Comparison of ENCODE assay signal across 17 cellular contexts in the genomic region with DNA sequence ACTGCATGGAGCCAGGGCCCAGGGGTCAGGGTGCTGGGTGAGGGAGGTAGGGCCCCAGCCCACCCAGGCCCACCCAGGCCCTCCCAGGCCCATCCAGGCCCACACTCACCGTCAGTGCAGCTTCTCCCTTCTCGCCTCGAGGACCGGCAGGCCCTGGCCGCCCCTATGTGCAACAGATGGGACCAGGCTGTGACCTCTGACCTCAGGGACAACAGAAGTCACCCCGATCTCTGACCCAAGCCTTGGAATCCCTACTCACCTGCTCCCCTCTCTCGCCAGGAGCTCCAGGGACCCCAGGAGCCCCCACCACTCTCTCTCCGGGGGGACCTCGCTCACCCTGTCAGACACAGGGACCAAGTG. TPM values are rescaled to one million over a fixed set of nuclear protein-coding genes. Genes with fewer than 3 reads are reported as not detected.
DNase-seq lines count a peak whose midpoint lies in the region; FAIRE-seq and TF ChIP-seq lines count a peak whose summit lies in the region.
"Had no signal": no experiment of that assay in that cellular context is flagged by ENCODE, and none has a peak within 500 bp of the region (broad histone marks: within the 10 kb centered on the region; RNA-seq: fewer than 3 reads in every experiment).

No MANE protein-coding gene starts in this region.

- no peak overlapping the region for H3K27ac Mint-ChIP-seq in astrocyte (ENCODE audit: unreplicated experiment)
- H3K27ac Mint-ChIP-seq in neural progenitor cell = peak overlapping the region; percentile 64

- H3K36me3 Mint-ChIP-seq in astrocyte (ENCODE audit: low read depth, unreplicated experiment) (peaks cover 19% of the 10 kb centered on the region), neural progenitor cell (peaks cover 7% of the 10 kb centered on the region)
- H3K36me3 Mint-ChIP-seq: CD4-positive, alpha-beta memory T cell had no signal

- FAIRE-seq in astrocyte (lab: Jason Lieb, UNC) = no peak

- no peaks in the 10 kb centered on the region for H3K9me3 ChIP-seq in astrocyte (ENCODE audit: insufficient read depth, low read depth, low read length)
- no peaks in the 10 kb centered on the region for H3K9me3 ChIP-seq in neural progenitor cell (ENCODE audit: low read depth)
- no peaks in the 10 kb centered on the region for H3K9me3 ChIP-seq in uterus
- H3K9me3 ChIP-seq in BE2C = no peaks in the 10 kb centered on the region
- H3K9me3 ChIP-seq: MG63, Peyer's patch had no signal

- H3K27ac ChIP-seq in ACC112 (ENCODE audit: low read depth, low read length) (peak overlapping the region; percentile 49; the same call in 1 of the 2 replicates), astrocyte (ENCODE audit: low read depth, low read length) (peak overlapping the region; percentile 20), neural progenitor cell (no peak overlapping the region), uterus (peak overlapping the region in 1 of 2 donors; percentile 24)
- H3K27ac ChIP-seq: Peyer's patch had no signal

- peaks cover 11% of the 10 kb centered on the region for H3F3A ChIP-seq in neural progenitor cell (ENCODE audit: low read depth)

- H3K4me2 ChIP-seq in astrocyte (ENCODE audit: low read length) (peak overlapping the region; percentile 30), neural progenitor cell (no peak overlapping the region)

- H3K4me1 Mint-ChIP-seq in astrocyte (ENCODE audit: low read depth, unreplicated experiment) = peaks cover 16% of the 10 kb centered on the region
- H3K4me1 Mint-ChIP-seq in neural progenitor cell = peaks cover 14% of the 10 kb centered on the region

- H3K4me3 Mint-ChIP-seq in astrocyte (ENCODE audit: unreplicated experiment) (no peak overlapping the region), neural progenitor cell (no peak overlapping the region)
- H3K4me3 Mint-ChIP-seq: CD4-positive, alpha-beta memory T cell had no signal

- DNase-seq in H7 (peak; percentile 57), astrocyte (ENCODE audit: low read depth) (no peak), neural progenitor cell (ENCODE audit: low spot score) (no peak), uterus (no peak), Kasumi-1 (lab: John Stamatoyannopoulos, UW) (no peak), BE2C (no peak)
- no peak for DNase-seq in activated CD4-positive, alpha-beta T cell treated with anti-CD3 and anti-CD28 coated beads for 1 hour
- DNase-seq: CD4-positive, alpha-beta memory T cell; GOT3; NCI-H1092; NCI-H146; NCI-H2081; NCI-H510A treated with DMSO at 0.1 percent for 48 hours; Peyer's patch had no signal

- H3K27me3 ChIP-seq in ACC112 (ENCODE audit: insufficient read depth, low read length) = no peaks in the 10 kb centered on the region
- no peaks in the 10 kb centered on the region for H3K27me3 ChIP-seq in H7 (ENCODE audit: control insufficient read depth, insufficient read depth, low read length)
- H3K27me3 ChIP-seq in astrocyte (ENCODE audit: insufficient read depth, low read length) = no peaks in the 10 kb centered on the region
- H3K27me3 ChIP-seq in neural progenitor cell = no peaks in the 10 kb centered on the region
- H3K27me3 ChIP-seq in uterus = no peaks in the 10 kb centered on the region
- no peaks in the 10 kb centered on the region for H3K27me3 ChIP-seq in BE2C
- H3K27me3 ChIP-seq: MG63, Peyer's patch had no signal

- no peaks in the 10 kb centered on the region for H3K36me3 ChIP-seq in ACC112 (ENCODE audit: insufficient read depth, low read length)
- H3K36me3 ChIP-seq in H7 (replicated peaks; ENCODE audit: control insufficient read depth, insufficient read depth, low read length) = no peaks in the 10 kb centered on the region; the same call in 1 of the 2 replicates
- H3K36me3 ChIP-seq in astrocyte (ENCODE audit: insufficient read depth, low read length) = peaks cover 3% of the 10 kb centered on the region
- no peaks in the 10 kb centered on the region for H3K36me3 ChIP-seq in neural progenitor cell
- H3K36me3 ChIP-seq in uterus = no peaks in the 10 kb centered on the region
- no peaks in the 10 kb centered on the region for H3K36me3 ChIP-seq in BE2C
- H3K36me3 ChIP-seq: MG63, Peyer's patch had no signal

- no peak for TF ChIP-seq POLR2A in uterus (IDR thresholded peaks at IDR 0.05)

- H3K4me1 ChIP-seq in ACC112 (ENCODE audit: control insufficient read depth, insufficient read depth, low read length, unreplicated experiment) (peaks cover 51% of the 10 kb centered on the region), astrocyte (ENCODE audit: insufficient read depth, low read length) (peaks cover 50% of the 10 kb centered on the region), neural progenitor cell (peaks cover 15% of the 10 kb centered on the region), uterus (no peaks in the 10 kb centered on the region), BE2C (peaks cover 8% of the 10 kb centered on the region)
- H3K4me1 ChIP-seq: Peyer's patch had no signal

- no peaks in the 10 kb centered on the region for H4K20me1 ChIP-seq in astrocyte (ENCODE audit: insufficient read depth, low read length)
- H4K20me1 ChIP-seq in neural progenitor cell (ENCODE audit: low read depth) = no peaks in the 10 kb centered on the region

- H3K9ac ChIP-seq in astrocyte (ENCODE audit: low read length) (peak overlapping the region; percentile 9), neural progenitor cell (no peak overlapping the region)

- H3K79me2 ChIP-seq in ACC112 (ENCODE audit: control insufficient read depth, insufficient read depth, low read length, unreplicated experiment) (no peaks in the 10 kb centered on the region), astrocyte (ENCODE audit: insufficient read depth, low read length) (no peaks in the 10 kb centered on the region), neural progenitor cell (ENCODE audit: low read depth) (no peaks in the 10 kb centered on the region)

- H2AFZ ChIP-seq in ACC112 (ENCODE audit: low read length, unreplicated experiment) (no peak overlapping the region), astrocyte (ENCODE audit: low read depth, low read length) (no peak overlapping the region), neural progenitor cell (replicated peaks) (no peak overlapping the region)

- TF ChIP-seq CTCF in astrocyte (IDR thresholded peaks at IDR 0.05; ENCODE audit: insufficient read depth, low read depth, low read length) (no peak), neural progenitor cell (IDR thresholded peaks at IDR 0.05) (no peak), uterus (IDR thresholded peaks at IDR 0.05) (no peak), BE2C (IDR thresholded peaks at IDR 0.05; ENCODE audit: low read depth, low read length) (no peak)

- H3K9me3 Mint-ChIP-seq in astrocyte (ENCODE audit: unreplicated experiment) (no peaks in the 10 kb centered on the region), neural progenitor cell (no peaks in the 10 kb centered on the region)
- H3K9me3 Mint-ChIP-seq: CD4-positive, alpha-beta memory T cell had no signal

- H3K4me3 ChIP-seq in ACC112 (ENCODE audit: low read depth, low read length) (no peak overlapping the region), H7 (ENCODE audit: insufficient read depth, low read depth, low read length) (no peak overlapping the region), astrocyte (ENCODE audit: insufficient read depth, low read depth, low read length) (no peak overlapping the region), neural progenitor cell (no peak overlapping the region), uterus (no peak overlapping the region), BE2C (ENCODE audit: low read depth, low read length) (no peak overlapping the region)
- H3K4me3 ChIP-seq: MG63, Peyer's patch had no signal

- intact Hi-C loops in uterus (cut with DNase I; ENCODE audit: low total_unique reads) = no loop called here

- no peaks in the 10 kb centered on the region for H3K27me3 Mint-ChIP-seq in astrocyte (ENCODE audit: low read depth, unreplicated experiment)
- H3K27me3 Mint-ChIP-seq in neural progenitor cell (ENCODE audit: insufficient read depth, low read depth) = peaks cover 4% of the 10 kb centered on the region
- H3K27me3 Mint-ChIP-seq: CD4-positive, alpha-beta memory T cell had no signal

RNA-seq across cellular contexts. Expression of gene UCN2, which starts 2.8 kb away (rescaled TPM):
- 0.15 and 0.69 TPM in 2 replicates for total RNA-seq in H7 (2014; rRNA removed; shearing (Covaris generic))
- total RNA-seq in astrocyte (2.8 and 3.3 TPM in 2 replicates), neural progenitor cell (ENCODE audit: low replicate concordance) (0.34 TPM in 1 of 2 replicates, not detected in the other), uterus (under 1 TPM in 1 of 4 donors, not detected in 3; 0.49 TPM)
- not detected for polyA plus RNA-seq in BE2C (2012; ENCODE audit: insufficient read depth, insufficient read length, low read depth)
- total RNA-seq: CD4-positive, alpha-beta memory T cell had no signal
- polyA plus RNA-seq: CD4-positive, alpha-beta memory T cell had no signal

RNA-seq across cellular contexts. Expression of gene PFKFB4, which starts 9.8 kb away (rescaled TPM):
- 11.4 and 22.0 TPM in 2 replicates for total RNA-seq in H7 (2014; rRNA removed; shearing (Covaris generic))
- total RNA-seq in astrocyte = 27.5 and 27.8 TPM in 2 replicates
- total RNA-seq in neural progenitor cell (ENCODE audit: low replicate concordance) = 59.5 and 102 TPM in 2 replicates
- total RNA-seq in uterus = 10 to 100 TPM in 2 of 4 donors, 1 to 10 TPM in 2; 3.2 to 11.5 (median 10.1) TPM
- polyA plus RNA-seq in BE2C (2012; ENCODE audit: insufficient read depth, insufficient read length, low read depth) = 1.2 TPM

RNA-seq across cellular contexts. Expression of gene COL7A1, which starts 28.7 kb away (rescaled TPM):
- total RNA-seq in H7 (2014; rRNA removed; shearing (Covaris generic)) = 19.4 and 29.4 TPM in 2 replicates
- 25.8 and 28.7 TPM in 2 replicates for total RNA-seq in astrocyte
- total RNA-seq in neural progenitor cell (ENCODE audit: low replicate concordance) = 3.0 and 13.3 TPM in 2 replicates
- 10 to 100 TPM in 3 of 4 donors, under 1 TPM in 1; 0.88 to 21.6 (median 19.1) TPM for total RNA-seq in uterus
- 0.91 TPM for polyA plus RNA-seq in BE2C (2012; ENCODE audit: insufficient read depth, insufficient read length, low read depth)
- polyA plus RNA-seq: CD4-positive, alpha-beta memory T cell had no signal

RNA-seq across cellular contexts. Expression of gene UQCRC1, which starts 43.1 kb away (rescaled TPM):
- 492 and 610 TPM in 2 replicates for total RNA-seq in H7 (2014; rRNA removed; shearing (Covaris generic))
- total RNA-seq in astrocyte (190 and 199 TPM in 2 replicates), neural progenitor cell (ENCODE audit: low replicate concordance) (240 and 246 TPM in 2 replicates), uterus (100 to 1,000 TPM in 3 of 4 donors, 10 to 100 TPM in 1; 54.4 to 409 (median 155) TPM)
- polyA plus RNA-seq in BE2C (2012; ENCODE audit: insufficient read depth, insufficient read length, low read depth) = 332 TPM

RNA-seq across cellular contexts. Expression of gene TMEM89, which starts 55.2 kb away (rescaled TPM):
- 0.78 TPM in 1 of 2 replicates, not detected in the other for total RNA-seq in H7 (2014; rRNA removed; shearing (Covaris generic))
- total RNA-seq in astrocyte (0.36 and 0.48 TPM in 2 replicates), neural progenitor cell (ENCODE audit: low replicate concordance) (not detected in 2 replicates), uterus (not detected)
- not detected for polyA plus RNA-seq in BE2C (2012; ENCODE audit: insufficient read depth, insufficient read length, low read depth)
- total RNA-seq: Calu3; CD4-positive, alpha-beta memory T cell; Peyer's patch had no signal
- polyA plus RNA-seq: CD4-positive, alpha-beta memory T cell had no signal
